25 cellular contexts compared by ENCODE assay signal in genomic region chr4:37641352-37641751, GRCh38.
"Had no signal": no experiment of that assay in that cellular context is flagged by ENCODE, and none has a peak within 500 bp of the region (broad histone marks: within the 10 kb centered on the region; RNA-seq: fewer than 3 reads in every experiment).

No MANE protein-coding gene starts in this region.

- H3K27me3 ChIP-seq: cardiac muscle cell, SJSA1 had no signal

- FAIRE-seq: astrocyte, RCC 7860 had no signal

- H3K4me1 ChIP-seq: SJSA1 had no signal

- H3K27ac ChIP-seq: cardiac muscle cell, KMS-11, SJSA1 had no signal

- H3K9ac ChIP-seq: KMS-11 had no signal

- H3K36me3 ChIP-seq: cardiac muscle cell had no signal

- DNase-seq: activated B cell treated with CpG ODN at 0.5 μM for 24 hours; activated CD4-positive, alpha-beta T cell treated with anti-CD3 and anti-CD28 coated beads for 1 hour; activated CD4-positive, alpha-beta T cell treated with anti-CD3 and anti-CD28 coated beads, Interleukin-2, amount 10 ng/mL, durations not matched to agents 24 days and 14 days; activated CD4-positive, alpha-beta T cell treated with anti-CD3 and anti-CD28 coated beads, Interleukin-2, amount 50 U/mL, for 48 hours; activated CD8-positive, alpha-beta memory T cell treated with anti-CD3 and anti-CD28 coated beads, Interleukin-2, amount 10 ng/mL, durations not matched to agents 7 days and 5 days; activated gamma-delta T cell; activated naive CD4-positive, alpha-beta T cell treated with anti-CD3 and anti-CD28 coated beads for 36 hours; activated T-cell treated with anti-CD3 and anti-CD28 coated beads, Interleukin-2, amount 50 U/mL, for 24 hours; amygdala; MM.1S; NCI-H1105 treated with DMSO at 0.1 percent for 48 hours; NCI-H1436 treated with DMSO at 0.1 percent for 48 hours; NCI-H187 treated with DMSO at 0.1 percent for 48 hours; NCI-H2171 treated with DMSO at 0.1 percent for 48 hours; NCI-H345; NCI-H510A treated with DMSO at 0.1 percent for 48 hours; PC-3; SHP77; T-helper 9 cell had no signal

- H3K4me2 ChIP-seq: KMS-11 had no signal

- H3K9me3 ChIP-seq: SJSA1 had no signal

- H3K4me3 ChIP-seq: cardiac muscle cell, SJSA1 had no signal

- ATAC-seq: activated CD8-positive, alpha-beta memory T cell treated with anti-CD3 and anti-CD28 coated beads, Interleukin-2, amount 10 ng/mL, durations not matched to agents 7 days and 5 days; activated T-helper 17 cell treated with anti-CD3 and anti-CD28 coated beads, Interleukin-2, amount 50 U/mL, for 72 hours; PC-3 had no signal
